Comparison of ENCODE assay signal across 9 cellular contexts in the genomic region with DNA sequence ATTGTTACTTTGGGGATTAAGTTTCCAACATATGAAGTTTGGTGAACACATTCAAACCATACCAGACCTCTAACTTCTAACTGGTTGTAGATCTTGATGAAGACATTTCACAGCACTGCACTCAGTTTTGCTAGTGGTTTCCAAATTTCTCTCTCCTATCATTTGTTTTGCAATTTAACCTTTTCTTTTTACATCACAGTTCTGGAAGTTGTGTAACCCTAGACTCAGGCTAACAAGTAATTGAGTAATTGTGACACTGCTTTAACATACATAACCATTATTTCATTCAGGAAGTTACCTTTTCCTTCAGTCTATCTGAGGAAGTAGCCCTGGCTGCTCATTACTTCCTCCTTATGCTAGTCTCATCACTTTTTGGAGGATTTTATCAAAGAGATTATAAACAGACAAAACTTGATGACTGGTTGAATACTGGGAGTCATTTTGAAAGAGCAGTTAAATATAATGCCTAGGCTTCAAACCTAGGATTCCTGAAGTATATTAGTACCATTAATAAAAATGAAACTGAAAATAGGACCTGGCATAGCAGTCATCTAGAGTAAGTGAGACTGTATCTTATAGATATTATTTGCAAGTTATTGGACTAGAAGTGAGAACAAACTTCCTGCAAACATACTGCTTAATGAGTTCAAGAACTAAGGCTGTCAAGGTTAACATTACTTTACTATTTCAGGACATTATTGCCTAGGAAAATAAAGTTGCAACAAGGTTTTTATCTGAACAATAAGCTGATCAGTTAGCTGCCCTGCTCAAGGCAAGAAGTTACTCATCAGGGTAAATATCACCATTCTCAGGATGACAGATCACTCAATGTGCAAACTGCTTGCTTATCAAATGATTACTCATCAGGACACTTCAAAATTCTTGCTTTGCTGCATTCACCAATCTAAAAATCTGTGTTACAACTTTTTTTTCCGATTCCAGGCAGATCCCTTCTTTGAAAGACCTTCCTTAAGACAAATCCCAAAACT.
DNase-seq lines count a peak whose midpoint lies in the region; ATAC-seq and TF ChIP-seq lines count a peak whose summit lies in the region.
"Had no signal": no experiment of that assay in that cellular context is flagged by ENCODE, and none has a peak within 500 bp of the region (broad histone marks: within the 10 kb centered on the region; RNA-seq: fewer than 3 reads in every experiment).

No MANE protein-coding gene starts in this region.

- in situ Hi-C loops in GM13977 (cut with MboI; ENCODE audit: low pct_unique_long_range_greater_than_20kb, low sequenced_read_pairs, unreplicated experiment), result no loop called here

- H4K20me1 ChIP-seq in MM.1S (ENCODE audit: insufficient read depth, low read length), result no peaks in the 10 kb centered on the region

- no peaks in the 10 kb centered on the region for H3K9me2 ChIP-seq in MM.1S (replicated peaks; ENCODE audit: insufficient read depth, low read length)
- H3K9me2 ChIP-seq: SK-N-SH had no signal

- ATAC-seq in GM18520 (IDR thresholded peaks at IDR 0.05; ENCODE audit: unreplicated experiment), result peak; percentile 41
- peak; percentile 61 for ATAC-seq in HG02588 (IDR thresholded peaks at IDR 0.05; ENCODE audit: unreplicated experiment)

- 0 out of 2 replicates have a peak overlapping the region, but pooled peaks have one; percentile 27 for H2AFZ ChIP-seq in MM.1S (ENCODE audit: low read length)

- H3K27ac ChIP-seq in MM.1S (ENCODE audit: low read length) (no peak overlapping the region), epithelial cell of prostate (no peak overlapping the region), coronary artery (no peak overlapping the region)

- DNase-seq in MM.1S (peak; percentile 18), epithelial cell of prostate (ENCODE audit: low read depth, low spot score) (peak; percentile 3), coronary artery (ENCODE audit: low spot score) (no peak), NCI-H2081 treated with DMSO at 0.1 percent for 48 hours (lab: John Stamatoyannopoulos, UW) (no peak), cortex of kidney (lab: John Stamatoyannopoulos, UW) (no peak), GM13977 (ENCODE audit: low spot score) (no peak)
- DNase-seq: SK-N-SH had no signal

- H3K27me3 ChIP-seq in MM.1S (replicated peaks; ENCODE audit: insufficient read depth, low read length), result no peaks in the 10 kb centered on the region

- TF ChIP-seq CTCF in MM.1S (IDR thresholded peaks at IDR 0.05; ENCODE audit: low read length), result no peak
- TF ChIP-seq CTCF in coronary artery (IDR thresholded peaks at IDR 0.05), result no peak
- no peak for TF ChIP-seq CTCF in GM13977 (IDR thresholded peaks at IDR 0.05; ENCODE audit: extremely low read depth, insufficient read depth, missing control alignments)

- no peaks in the 10 kb centered on the region for H3F3A ChIP-seq in MM.1S (ENCODE audit: insufficient read depth, low read length)

- H3K9ac ChIP-seq in MM.1S (ENCODE audit: low read length), result no peak overlapping the region
- H3K9ac ChIP-seq: SK-N-SH had no signal

- no peaks in the 10 kb centered on the region for H3K4me1 ChIP-seq in MM.1S (ENCODE audit: low read length)

- H3K4me3 ChIP-seq in MM.1S (ENCODE audit: low read length) (no peak overlapping the region), coronary artery (no peak overlapping the region)

- H3K4me2 ChIP-seq in MM.1S (ENCODE audit: low read depth, low read length), result 0 out of 2 replicates have a peak overlapping the region, but pooled peaks have one; percentile 12
- H3K4me2 ChIP-seq: SK-N-SH had no signal

- H3K36me3 ChIP-seq in MM.1S (replicated peaks; ENCODE audit: insufficient read depth, low read length), result no peaks in the 10 kb centered on the region

- no peaks in the 10 kb centered on the region for H3K9me3 ChIP-seq in MM.1S (replicated peaks; ENCODE audit: insufficient read depth, low read length)
- H3K9me3 ChIP-seq: SK-N-SH had no signal

- no peaks in the 10 kb centered on the region for H3K79me2 ChIP-seq in MM.1S (ENCODE audit: low read length)

Comparison
In these comparisons a context has a peak if more than half of its experiments do, and no peak if none do; other contexts are left out.
1. DNase-seq: peak in MM.1S (single experiment) and epithelial cell of prostate (single experiment); none in coronary artery (single experiment), NCI-H2081 treated with DMSO at 0.1 percent for 48 hours (single experiment), cortex of kidney (single experiment) and GM13977 (single experiment).